14 cellular contexts compared by ENCODE assay signal in genomic region chr4:37584087-37584486, GRCh38.
"Had no signal": no experiment of that assay in that cellular context is flagged by ENCODE, and none has a peak within 500 bp of the region (broad histone marks: within the 10 kb centered on the region; RNA-seq: fewer than 3 reads in every experiment).

No MANE protein-coding gene starts in this region.

- ATAC-seq: activated CD4-positive, CD25-positive, alpha-beta regulatory T cell treated with anti-CD3 and anti-CD28 coated beads, Interleukin-2, amount 50 U/mL, for 24 hours; activated T-cell treated with anti-CD3 and anti-CD28 coated beads, Interleukin-2, amount 50 U/mL, for 4 hours; gastrocnemius medialis; natural killer cell; psoas muscle had no signal

- H3K27me3 ChIP-seq: gastrocnemius medialis had no signal

- H3K4me1 ChIP-seq: gastrocnemius medialis, psoas muscle had no signal

- H3K27ac ChIP-seq: gastrocnemius medialis, psoas muscle, thoracic aorta had no signal

- DNase-seq: activated CD4-positive, alpha-beta T cell treated with anti-CD3 and anti-CD28 coated beads, Interleukin-2, amount 50 U/mL, for 48 hours; activated gamma-delta T cell treated with Interleukin-2 at 50 U/mL for 16 hours; activated naive CD8-positive, alpha-beta T cell treated with anti-CD3 and anti-CD28 coated beads for 36 hours; activated T-cell treated with anti-CD3 and anti-CD28 coated beads, Interleukin-2, amount 50 U/mL, for 4 hours; gastrocnemius medialis; kidney; natural killer cell; occipital lobe; psoas muscle; stimulated activated CD4-positive, alpha-beta T cell treated with anti-CD3 and anti-CD28 coated beads, Interleukin-4, amount 100 ng/mL, for 1 hour; stimulated activated CD8-positive, alpha-beta memory T cell treated with anti-CD3 and anti-CD28 coated beads, Interleukin-4, amount 100 ng/mL, for 48 hours; SW 1271 had no signal

- H3K4me3 ChIP-seq: gastrocnemius medialis, psoas muscle, thoracic aorta had no signal

- H3K9me3 ChIP-seq: psoas muscle had no signal

- H3K36me3 ChIP-seq: gastrocnemius medialis, thoracic aorta had no signal
